ENCODE assay signal across 1 cellular context in the genomic region with DNA sequence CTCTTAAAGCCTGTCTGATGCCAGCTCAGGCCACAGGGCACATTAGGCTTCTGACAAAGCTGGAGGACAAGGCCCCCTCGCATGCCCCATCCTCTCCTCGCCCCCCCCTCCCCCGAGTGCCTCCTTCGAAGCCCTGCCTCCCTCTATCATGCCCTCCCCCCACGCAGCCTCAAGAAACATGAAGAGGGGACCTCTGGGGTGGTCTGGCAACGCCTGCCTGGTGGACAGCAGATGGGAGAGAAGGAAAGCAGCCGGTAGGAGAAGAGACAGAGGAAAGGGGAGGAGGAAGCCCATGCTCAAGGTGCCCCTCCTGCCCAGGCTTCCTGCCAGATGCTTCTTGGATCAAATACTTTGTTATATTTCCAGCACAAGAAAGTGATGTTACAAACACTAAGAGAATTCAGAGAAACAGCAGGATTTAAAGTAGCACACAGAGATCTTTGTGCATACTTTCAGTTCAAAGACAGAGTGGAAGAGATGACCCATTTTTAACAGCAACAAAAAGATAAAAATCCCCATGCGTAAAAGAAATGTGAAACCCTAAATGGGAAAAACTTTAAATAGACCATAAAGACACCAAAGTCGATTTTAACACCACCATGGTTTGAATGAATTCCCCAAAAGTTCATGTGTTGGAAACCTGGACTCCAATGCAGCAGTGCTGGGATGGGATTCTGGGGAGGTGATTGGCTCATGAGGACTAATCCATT.
TF ChIP-seq lines count a peak whose summit lies in the region.

No MANE protein-coding gene starts in this region.

TF ChIP-seq in IMR-90, 13 proteins besides CTCF, POLR2A, EP300 and RAD21:
- TF ChIP-seq CHD1 (IDR thresholded peaks at IDR 0.05; ENCODE audit: low read depth, low read length) (no peak), MAZ (IDR thresholded peaks at IDR 0.05; ENCODE audit: borderline replicate concordance, low read depth, low read length) (peak; percentile 40; the same call in 1 of the 2 replicates), CEBPB (IDR thresholded peaks at IDR 0.05; ENCODE audit: low read depth, low read length) (no peak), RCOR1 (IDR thresholded peaks at IDR 0.05; ENCODE audit: insufficient replicate concordance, low read length) (no peak), FOS (IDR thresholded peaks at IDR 0.05; ENCODE audit: low read depth, low read length) (no peak)
